9 cellular contexts compared by ENCODE assay signal in the genomic region with DNA sequence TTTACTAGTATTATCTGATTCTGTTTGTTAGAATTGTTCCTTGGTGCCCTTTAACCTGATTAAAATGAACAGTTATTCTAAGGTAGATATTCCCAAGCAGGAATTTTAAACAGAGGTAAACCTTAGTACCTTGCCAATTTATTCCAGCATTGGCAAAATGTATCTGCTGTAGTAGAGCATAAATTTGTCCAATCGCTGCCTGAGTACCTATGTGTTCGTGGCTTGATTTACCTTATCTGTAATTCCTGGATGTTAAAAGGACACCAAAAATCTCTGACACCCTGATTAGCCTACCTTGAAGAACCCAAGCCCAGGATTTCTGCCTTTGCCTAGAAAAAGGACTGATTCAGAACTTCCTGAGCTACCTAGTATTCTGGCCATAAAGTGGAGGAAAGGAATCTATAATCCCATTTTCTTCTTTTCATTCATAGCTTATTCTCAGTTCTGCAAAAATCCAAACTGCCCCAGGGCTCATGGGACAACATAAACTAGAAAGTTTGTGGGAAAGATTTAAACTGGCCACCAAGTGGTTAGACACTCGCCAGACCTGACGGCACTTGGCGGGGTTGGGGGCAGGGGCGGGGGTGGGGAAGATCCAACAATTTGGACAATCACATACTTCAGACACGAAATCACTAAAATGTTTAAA. TPM values are rescaled to one million over a fixed set of nuclear protein-coding genes. Genes with fewer than 3 reads are reported as not detected.
DNase-seq lines count a peak whose midpoint lies in the region; ATAC-seq, FAIRE-seq and TF ChIP-seq lines count a peak whose summit lies in the region.
"Had no signal": no experiment of that assay in that cellular context is flagged by ENCODE, and none has a peak within 500 bp of the region (broad histone marks: within the 10 kb centered on the region; RNA-seq: fewer than 3 reads in every experiment).

No MANE protein-coding gene starts in this region.

- no peaks in the 10 kb centered on the region for H3K27me3 Mint-ChIP-seq in CD8-positive, alpha-beta T cell (ENCODE audit: low read depth)
- H3K27me3 Mint-ChIP-seq in progenitor cell of endocrine pancreas = no peaks in the 10 kb centered on the region

- peak overlapping the region; percentile 96 for H3K27ac Mint-ChIP-seq in CD8-positive, alpha-beta T cell
- no peak overlapping the region for H3K27ac Mint-ChIP-seq in progenitor cell of endocrine pancreas

- CTCF ChIA-PET in CD8-positive, alpha-beta T cell (lab: Charles Lee) = interaction anchor here (0.6 to 2.2 kb wide), 3 partner anchors 16 to 257 kb away, joined by 3 to 9 read pairs (median 4); a partner anchor contains a TSS
- CTCF ChIA-PET in OCI-LY7 (lab: Charles Lee; ENCODE audit: unreplicated experiment) = no interaction called here

- dilution Hi-C loops in keratinocyte (cut with MboI; ENCODE audit: extremely low pct_ligation_motif_present, low sequenced_read_pairs) = no loop called here

- peak overlapping the region; percentile 71 for H3K4me3 ChIP-seq in CD8-positive, alpha-beta T cell (ENCODE audit: low read depth, low read length)
- H3K4me3 ChIP-seq in OCI-LY7 (ENCODE audit: low read depth, low read length, poor library complexity, severe bottlenecking) (peak overlapping the region; percentile 61), keratinocyte (ENCODE audit: control insufficient read depth in 2 of 3, extremely low read depth in 1 of 3, insufficient read depth in 2 of 3, low read depth in 1 of 3, low read length in 3 of 3) (peak overlapping the region; percentile 19 to 62 (median 49)), vagina (peak overlapping the region; percentile 43 to 44)
- H3K4me3 ChIP-seq: cardiac muscle cell had no signal

- H3K4me1 Mint-ChIP-seq in CD8-positive, alpha-beta T cell (ENCODE audit: low read depth) = peaks cover 20% of the 10 kb centered on the region
- no peaks in the 10 kb centered on the region for H3K4me1 Mint-ChIP-seq in progenitor cell of endocrine pancreas (ENCODE audit: low read depth)

- no peak for TF ChIP-seq CTCF in CD8-positive, alpha-beta T cell (IDR thresholded peaks at IDR 0.05)
- TF ChIP-seq CTCF in OCI-LY7 (conservative IDR thresholded peaks at IDR 0.05; ENCODE audit: low read length) (no peak), keratinocyte (optimal IDR thresholded peaks at IDR 0.05 in 1 of 3, IDR thresholded peaks at IDR 0.05 in 1 of 3, conservative IDR thresholded peaks at IDR 0.05 in 1 of 3; ENCODE audit: extremely low read depth in 1 of 3, insufficient read depth in 2 of 3, low read length in 3 of 3) (no peak), vagina (IDR thresholded peaks at IDR 0.05) (no peak), progenitor cell of endocrine pancreas (IDR thresholded peaks at IDR 0.05; ENCODE audit: unreplicated experiment) (no peak)

- TF ChIP-seq POLR2A in vagina (IDR thresholded peaks at IDR 0.05) = no peak

- H3K27me3 ChIP-seq in CD8-positive, alpha-beta T cell (ENCODE audit: insufficient read depth, low read length) = no peaks in the 10 kb centered on the region
- no peaks in the 10 kb centered on the region for H3K27me3 ChIP-seq in keratinocyte (ENCODE audit: control insufficient read depth, extremely low read depth, insufficient read depth, low read length)
- H3K27me3 ChIP-seq in vagina = no peaks in the 10 kb centered on the region
- H3K27me3 ChIP-seq: cardiac muscle cell had no signal

- H3K9me2 ChIP-seq in OCI-LY7 (ENCODE audit: insufficient read depth, low read length) = no peaks in the 10 kb centered on the region

- H3K36me3 Mint-ChIP-seq in CD8-positive, alpha-beta T cell = peaks cover 4% of the 10 kb centered on the region
- H3K36me3 Mint-ChIP-seq in progenitor cell of endocrine pancreas (ENCODE audit: insufficient read depth) = peaks cover 6% of the 10 kb centered on the region

- no peaks in the 10 kb centered on the region for H3K9me1 ChIP-seq in keratinocyte (ENCODE audit: control insufficient read depth, extremely low read depth, insufficient read depth, low read length)

- no peak for FAIRE-seq in keratinocyte (lab: Jason Lieb, UNC)

- no peak for DNase-seq in CD8-positive, alpha-beta T cell
- DNase-seq in OCI-LY7 (ENCODE audit: low spot score) = no peak
- DNase-seq in keratinocyte (ENCODE audit: low read depth, low spot score) = no peak
- no peak for DNase-seq in vagina (ENCODE audit: extremely low spot score in 2 of 2)
- no peak for DNase-seq in progenitor cell of endocrine pancreas (ENCODE audit: low spot score, unreplicated experiment)
- no peak for DNase-seq in NCI-H2029 (lab: John Stamatoyannopoulos, UW)
- DNase-seq in globus pallidus (ENCODE audit: low spot score) = no peak

- no peaks in the 10 kb centered on the region for H3K9me3 ChIP-seq in CD8-positive, alpha-beta T cell (ENCODE audit: low read length)
- H3K9me3 ChIP-seq in OCI-LY7 (ENCODE audit: low read length) (no peaks in the 10 kb centered on the region), keratinocyte (ENCODE audit: control insufficient read depth, low read depth, low read length) (no peaks in the 10 kb centered on the region), vagina (no peaks in the 10 kb centered on the region)

- intact Hi-C loops in CD8-positive, alpha-beta T cell (cut with DNase I, micrococcal nuclease) = loop anchor here (1.0 to 5.0 kb wide), 3 partner anchors 16 to 916 kb away; a partner anchor contains a TSS
- intact Hi-C loops in OCI-LY7 (cut with micrococcal nuclease; ENCODE audit: unreplicated experiment) (no loop called here), vagina (cut with DNase I) (no loop called here)

- peak; percentile 30 for ATAC-seq in CD8-positive, alpha-beta T cell
- ATAC-seq in GM21528 (IDR thresholded peaks at IDR 0.05; ENCODE audit: low FRiP score, unreplicated experiment) = peak; percentile 12

- H3K9ac ChIP-seq in keratinocyte (ENCODE audit: control insufficient read depth, extremely low read depth, insufficient read depth, low read length) = peak overlapping the region; percentile 71

- H2AFZ ChIP-seq in OCI-LY7 (ENCODE audit: low read length) (peak overlapping the region; percentile 97; the same call in 1 of the 2 replicates), keratinocyte (ENCODE audit: control insufficient read depth, low read length) (peak overlapping the region; percentile 82)

- peaks cover 8% of the 10 kb centered on the region for H3K9me3 Mint-ChIP-seq in CD8-positive, alpha-beta T cell
- peaks cover 12% of the 10 kb centered on the region for H3K9me3 Mint-ChIP-seq in progenitor cell of endocrine pancreas (ENCODE audit: low read depth)

- peak overlapping the region; percentile 96 for H3K4me2 ChIP-seq in OCI-LY7 (ENCODE audit: low read length)
- H3K4me2 ChIP-seq in keratinocyte (ENCODE audit: control insufficient read depth, extremely low read depth, insufficient read depth, low read depth, low read length) = peak overlapping the region; percentile 92

- H3K79me2 ChIP-seq in OCI-LY7 (ENCODE audit: insufficient read depth, low read depth, low read length) = no peaks in the 10 kb centered on the region
- H3K79me2 ChIP-seq in keratinocyte (ENCODE audit: control insufficient read depth, insufficient read depth, low read length) = no peaks in the 10 kb centered on the region

- H3K36me3 ChIP-seq in CD8-positive, alpha-beta T cell (ENCODE audit: insufficient read depth, low read length) = no peaks in the 10 kb centered on the region
- H3K36me3 ChIP-seq in OCI-LY7 (ENCODE audit: insufficient read depth, low read length) (no peaks in the 10 kb centered on the region), keratinocyte (ENCODE audit: control insufficient read depth in 2 of 2, extremely low read depth in 1 of 2, insufficient read depth in 2 of 2, low read length in 2 of 2) (no peaks in the 10 kb centered on the region), vagina (no peaks in the 10 kb centered on the region)
- H3K36me3 ChIP-seq: cardiac muscle cell had no signal

- POLR2A ChIA-PET in CD8-positive, alpha-beta T cell (lab: Charles Lee) = interaction anchor here (0.9 to 4.0 kb wide), 4 partner anchors 8 to 209 kb away, joined by 3 to 51 read pairs (median 3); a partner anchor contains a TSS
- POLR2A ChIA-PET in OCI-LY7 (lab: Charles Lee) = no interaction called here

- BruUV-seq in OCI-LY7 (replicated peaks; lab: Mats Ljungman, UMichigan) = no TSS peak

- H4K20me1 ChIP-seq in OCI-LY7 (ENCODE audit: insufficient read depth, low read length) = no peaks in the 10 kb centered on the region
- H4K20me1 ChIP-seq in keratinocyte (ENCODE audit: control insufficient read depth, extremely low read depth, insufficient read depth, low read length) = no peaks in the 10 kb centered on the region

- H3K27ac ChIP-seq in CD8-positive, alpha-beta T cell (ENCODE audit: low read depth, low read length) = peak overlapping the region; percentile 59
- H3K27ac ChIP-seq in OCI-LY7 (ENCODE audit: low read depth, low read length, poor library complexity, severe bottlenecking) (peak overlapping the region; percentile 70), keratinocyte (ENCODE audit: control insufficient read depth, insufficient read depth, low read length) (peak overlapping the region; percentile 60), vagina (no peak overlapping the region)
- H3K27ac ChIP-seq: cardiac muscle cell had no signal

- H3K4me1 ChIP-seq in CD8-positive, alpha-beta T cell (ENCODE audit: insufficient read depth, low read length) = peaks cover 15% of the 10 kb centered on the region
- H3K4me1 ChIP-seq in OCI-LY7 (ENCODE audit: insufficient read depth, low read length, poor library complexity, severe bottlenecking) (peaks cover 18% of the 10 kb centered on the region), keratinocyte (ENCODE audit: control insufficient read depth, extremely low read depth, insufficient read depth, low read length) (peaks cover 5% of the 10 kb centered on the region), vagina (peaks cover 11% of the 10 kb centered on the region)

- H3K4me3 Mint-ChIP-seq in CD8-positive, alpha-beta T cell = peak overlapping the region; percentile 90
- H3K4me3 Mint-ChIP-seq in progenitor cell of endocrine pancreas (ENCODE audit: low read depth) = no peak overlapping the region

RNA-seq across cellular contexts. Expression of a gene that starts 16.2 kb away (rescaled TPM):
- total RNA-seq in CD8-positive, alpha-beta T cell = 10 to 100 TPM; 88.7 to 90.9 TPM
- total RNA-seq in OCI-LY7 (2014; rRNA removed; shearing (Covaris generic)) = 13.5 and 17.5 TPM in 2 replicates
- 16.8 and 16.9 TPM in 2 replicates for total RNA-seq in OCI-LY7 (2022)
- polyA plus RNA-seq in keratinocyte = 12.9 to 15.3 TPM (median 14.1 TPM) in 3 replicates
- polyA plus RNA-seq in keratinocyte (2011; ENCODE audit: low read depth) = 21.1 TPM
- 7.0 and 11.5 TPM in 2 replicates for polyA plus RNA-seq in keratinocyte (2011; cell fraction: cytosol; rRNA removed)
- 23.1 and 23.7 TPM in 2 replicates for polyA plus RNA-seq in keratinocyte (2011; cell fraction: nucleus; rRNA removed)
- 9.5 and 9.9 TPM in 2 replicates for polyA plus RNA-seq in keratinocyte (2012; ENCODE audit: low replicate concordance)
- polyA minus RNA-seq in keratinocyte = 32.2 to 38.2 TPM (median 32.3 TPM) in 3 replicates
- 12.7 TPM for polyA minus RNA-seq in keratinocyte (2011; cell fraction: cytosol; rRNA and poly(A)+ RNA removed)
- 19.5 and 36.0 TPM in 2 replicates for polyA minus RNA-seq in keratinocyte (2011; cell fraction: nucleus; rRNA and poly(A)+ RNA removed)
- 30.4 TPM for total RNA-seq in vagina
- total RNA-seq in progenitor cell of endocrine pancreas = 18.5 and 20.6 TPM in 2 replicates

Comparison
In these comparisons a context has a peak if more than half of its experiments do, and no peak if none do; other contexts are left out.
1. intact Hi-C loops: an anchor here in CD8-positive, alpha-beta T cell (1.0 to 5.0 kb wide); none called in OCI-LY7 and vagina.